8 cellular contexts compared by ENCODE assay signal in the genomic region with DNA sequence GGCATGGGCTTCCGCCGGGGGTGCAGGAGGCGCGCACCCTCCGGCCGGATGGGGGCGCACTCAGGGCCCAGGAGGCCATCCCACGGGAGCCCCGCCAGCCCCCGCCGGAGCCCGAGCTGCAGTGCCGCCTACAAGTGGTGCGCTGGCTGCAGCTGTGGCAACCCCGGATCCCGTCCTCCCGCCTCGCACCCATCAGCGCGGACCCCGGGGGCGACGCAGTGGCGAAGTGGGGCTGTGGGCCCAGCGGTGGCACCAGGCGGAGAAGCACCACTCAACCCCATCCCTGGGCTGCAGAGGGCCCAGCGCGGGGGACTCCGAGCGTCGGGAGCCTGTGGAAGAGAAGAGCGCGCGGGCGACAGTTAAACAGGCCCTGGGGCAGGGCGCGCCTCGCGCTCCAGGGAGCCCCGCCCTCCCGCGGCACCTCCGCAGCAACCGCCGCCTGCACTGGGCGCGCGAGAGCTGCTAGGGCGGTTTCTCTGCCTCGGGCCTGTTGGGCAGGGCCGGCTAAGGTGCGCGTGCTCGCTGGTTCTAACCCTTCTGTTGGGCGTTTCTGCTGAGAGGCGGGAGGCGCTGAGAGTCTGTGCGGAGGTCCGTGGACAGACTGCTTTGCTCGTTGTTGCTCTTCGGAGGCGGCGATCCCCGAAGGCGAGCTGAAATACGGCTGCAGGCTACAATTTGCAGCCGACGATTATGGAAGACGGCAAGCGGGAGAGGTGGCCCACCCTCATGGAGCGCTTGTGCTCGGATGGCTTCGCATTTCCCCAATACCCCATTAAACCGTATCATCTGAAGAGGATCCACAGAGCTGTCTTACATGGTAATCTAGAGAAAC. TPM values are rescaled to one million over a fixed set of nuclear protein-coding genes. Genes with fewer than 3 reads are reported as not detected.
DNase-seq lines count a peak whose midpoint lies in the region; ATAC-seq lines count a peak whose summit lies in the region.
"Not testable (repeated sequence)": the region's sequence is repeated elsewhere in the genome, so short reads cannot be mapped to it uniquely, and the experiment has no call there.

Gene ANKRD36, plus strand, starts transcription at position 104 of the 832 bp plus-strand sequence. Its CDS starts 587 bp downstream, at position 691.

- H3K36me3 Mint-ChIP-seq in stimulated activated memory B cell treated with anti-CD40 and anti-IgM and Interleukin-4, amounts not matched to agents 10 μg/mL and 1 μg/mL and 100 μg/mL, for 72 hours = not testable (repeated sequence)

- intact Hi-C loops in cardiac septum (cut with DNase I) = not testable (repeated sequence)

- not testable (repeated sequence) for H3K9me3 Mint-ChIP-seq in stimulated activated memory B cell treated with anti-CD40 and anti-IgM and Interleukin-4, amounts not matched to agents 10 μg/mL and 1 μg/mL and 100 μg/mL, for 72 hours

- H3K27me3 Mint-ChIP-seq in stimulated activated memory B cell treated with anti-CD40 and anti-IgM and Interleukin-4, amounts not matched to agents 10 μg/mL and 1 μg/mL and 100 μg/mL, for 72 hours = peaks cover 13% of the 10 kb centered on the region

- ATAC-seq in GM21515 (IDR thresholded peaks at IDR 0.05; ENCODE audit: unreplicated experiment) (peak; percentile 95), HG03571 (IDR thresholded peaks at IDR 0.05; ENCODE audit: unreplicated experiment) (peak; percentile 90)
- ATAC-seq in stimulated activated memory B cell treated with anti-CD40 and anti-IgM and Interleukin-4, amounts not matched to agents 10 μg/mL and 1 μg/mL and 100 μg/mL, for 72 hours = peak; percentile 96

- peak within 1 kb of the TSS; percentile 98 for H3K27ac Mint-ChIP-seq in stimulated activated memory B cell treated with anti-CD40 and anti-IgM and Interleukin-4, amounts not matched to agents 10 μg/mL and 1 μg/mL and 100 μg/mL, for 72 hours

- H3K4me1 Mint-ChIP-seq in stimulated activated memory B cell treated with anti-CD40 and anti-IgM and Interleukin-4, amounts not matched to agents 10 μg/mL and 1 μg/mL and 100 μg/mL, for 72 hours = not testable (repeated sequence)

- DNase-seq in EH (ENCODE audit: low read depth) (peak; percentile 85), T-helper 9 cell (peak; percentile 75), astrocyte of the hippocampus (ENCODE audit: low read depth, low spot score) (peak; percentile 92), cardiac septum (ENCODE audit: low spot score) (peak; percentile 89)
- DNase-seq in occipital lobe (lab: John Stamatoyannopoulos, UW) = not testable (repeated sequence)

- H3K4me3 Mint-ChIP-seq in stimulated activated memory B cell treated with anti-CD40 and anti-IgM and Interleukin-4, amounts not matched to agents 10 μg/mL and 1 μg/mL and 100 μg/mL, for 72 hours = peak within 1 kb of the TSS; percentile 99

RNA-seq across cellular contexts. Expression of gene ANKRD36, which starts in this region (rescaled TPM):
- total RNA-seq in cardiac septum (6.5 TPM), occipital lobe (506 TPM)

Comparison
In these comparisons a context has a peak if more than half of its experiments do, and no peak if none do; other contexts are left out.
1. RNA of gene ANKRD36 (total RNA-seq): 506 TPM in occipital lobe (single experiment); 6.5 TPM in cardiac septum (single experiment); every median in the first group is over 10 times any median in the second.
2. Peak in every context shown above with its lines, with median percentiles within 50 percentile points of each other: ATAC-seq.